Comparison of ENCODE assay signal across 8 cellular contexts in genomic region chr11:44950625-44951472, GRCh38. TPM values are rescaled to one million over a fixed set of nuclear protein-coding genes. Genes with fewer than 3 reads are reported as not detected.
DNase-seq lines count a peak whose midpoint lies in the region; ATAC-seq lines count a peak whose summit lies in the region.

Gene TP53I11, minus strand, starts transcription at chr11:44950883. Its CDS starts 12,548 bp downstream, at chr11:44938335.

- H3K4me3 ChIP-seq in GM08714 (ENCODE audit: low read length) (peak within 1 kb of the TSS; percentile 35), mesenchymal stem cell (ENCODE audit: insufficient read depth in 1 of 2, low read depth in 1 of 2, low read length in 2 of 2) (peak within 1 kb of the TSS; percentile 72 to 91)

- no peaks in the 10 kb centered on the region for H3K9me3 ChIP-seq in mesenchymal stem cell (ENCODE audit: control insufficient read depth, low read length)

- POLR2A ChIA-PET in activated CD4-positive, alpha-beta memory T cell treated with anti-CD3 and anti-CD28 coated beads for 36 hours (lab: Charles Lee): interaction anchor here (1.0 kb wide), 1 partner anchor 10 kb away, joined by 3 read pairs; no protein-coding TSS in a partner anchor

- ATAC-seq in GM19397 (IDR thresholded peaks at IDR 0.05; ENCODE audit: unreplicated experiment): no peak

- no peak within 1 kb of the TSS for H2AFZ ChIP-seq in mesenchymal stem cell (ENCODE audit: low read depth, low read length)

- DNase-seq in NCI-H1694 (lab: John Stamatoyannopoulos, UW): peak; percentile 84
- peak; percentile 82 for DNase-seq in activated CD4-positive, alpha-beta memory T cell treated with anti-CD3 and anti-CD28 coated beads for 36 hours
- peak; percentile 34 for DNase-seq in effector CD4-positive, alpha-beta T cell
- peak; percentile 81 for DNase-seq in mesenchymal stem cell
- peak; percentile 25 for DNase-seq in stimulated activated CD8-positive, alpha-beta memory T cell treated with anti-CD3 and anti-CD28 coated beads, Interleukin-12 subunit alpha, Interleukin-12 subunit beta, amount 100 ng/mL, for 24 hours (ENCODE audit: extremely low read depth)
- DNase-seq in NCI-H510A treated with DMSO at 0.1 percent for 48 hours (lab: John Stamatoyannopoulos, UW): no peak

- H3K27ac Mint-ChIP-seq in activated CD4-positive, alpha-beta memory T cell treated with anti-CD3 and anti-CD28 coated beads for 36 hours: no peak within 1 kb of the TSS

- H3K4me3 Mint-ChIP-seq in activated CD4-positive, alpha-beta memory T cell treated with anti-CD3 and anti-CD28 coated beads for 36 hours: peak within 1 kb of the TSS; percentile 76

- no peaks in the 10 kb centered on the region for H3K36me3 Mint-ChIP-seq in activated CD4-positive, alpha-beta memory T cell treated with anti-CD3 and anti-CD28 coated beads for 36 hours

- peak within 1 kb of the TSS; percentile 88 to 94 for H3K18ac ChIP-seq in mesenchymal stem cell (ENCODE audit: low read depth in 1 of 2, low read length in 2 of 2)

- CTCF ChIA-PET in activated CD4-positive, alpha-beta memory T cell treated with anti-CD3 and anti-CD28 coated beads for 36 hours (lab: Charles Lee): interaction anchor here (0.6 to 1.7 kb wide), 7 partner anchors 15 to 391 kb away, joined by 3 to 13 read pairs (median 4); no protein-coding TSS in a partner anchor

- no peaks in the 10 kb centered on the region for H3K27me3 ChIP-seq in mesenchymal stem cell (ENCODE audit: control insufficient read depth in 1 of 2, insufficient read depth in 1 of 2, low read length in 2 of 2)

- peak within 1 kb of the TSS; percentile 90 for H3K9ac ChIP-seq in mesenchymal stem cell (ENCODE audit: low read length)

- peak within 1 kb of the TSS; percentile 73 for H2BK15ac ChIP-seq in mesenchymal stem cell (ENCODE audit: low read depth, poor library complexity, severe bottlenecking)

- H4K91ac ChIP-seq in mesenchymal stem cell (ENCODE audit: low read length): peak within 1 kb of the TSS; percentile 91

- H3K27ac ChIP-seq in mesenchymal stem cell (ENCODE audit: low read length, poor library complexity, severe bottlenecking): no peak within 1 kb of the TSS

- peak within 1 kb of the TSS; percentile 80 for H4K8ac ChIP-seq in mesenchymal stem cell (ENCODE audit: low read length)

- no peaks in the 10 kb centered on the region for H3K9me3 Mint-ChIP-seq in activated CD4-positive, alpha-beta memory T cell treated with anti-CD3 and anti-CD28 coated beads for 36 hours

- H3K14ac ChIP-seq in mesenchymal stem cell (ENCODE audit: low read length in 2 of 2): peak within 1 kb of the TSS in 1 of 2 experiments; percentile 99

- no peaks in the 10 kb centered on the region for H3K27me3 Mint-ChIP-seq in activated CD4-positive, alpha-beta memory T cell treated with anti-CD3 and anti-CD28 coated beads for 36 hours

- H3K79me1 ChIP-seq in mesenchymal stem cell (replicated peaks; ENCODE audit: low read length, poor library complexity, severe bottlenecking): peaks cover 12% of the 10 kb centered on the region

- H3K23ac ChIP-seq in mesenchymal stem cell (ENCODE audit: low read length in 2 of 2): peak within 1 kb of the TSS in 1 of 2 experiments; percentile 46

- peaks cover 27% of the 10 kb centered on the region for H3K4me1 ChIP-seq in mesenchymal stem cell (ENCODE audit: control insufficient read depth, insufficient read depth, low read depth, low read length)

- H2BK12ac ChIP-seq in mesenchymal stem cell (ENCODE audit: low read length in 2 of 2): peak within 1 kb of the TSS; percentile 64 to 91

- H3K4me1 Mint-ChIP-seq in activated CD4-positive, alpha-beta memory T cell treated with anti-CD3 and anti-CD28 coated beads for 36 hours (ENCODE audit: low read depth): peaks cover 6% of the 10 kb centered on the region

- H2BK120ac ChIP-seq in mesenchymal stem cell (ENCODE audit: low read depth, low read length): peak within 1 kb of the TSS; percentile 73

- H2BK5ac ChIP-seq in mesenchymal stem cell (ENCODE audit: low read depth, low read length, poor library complexity, severe bottlenecking): no peak within 1 kb of the TSS

- intact Hi-C loops in activated CD4-positive, alpha-beta memory T cell treated with anti-CD3 and anti-CD28 coated beads for 36 hours (cut with micrococcal nuclease): loop anchor here (5.0 kb wide), 1 partner anchor 151 kb away; no protein-coding TSS in a partner anchor

- WGBS in mesenchymal stem cell: 15% methylated on average over 50 of the region's 83 CpGs

- H3K4ac ChIP-seq in mesenchymal stem cell (ENCODE audit: low read depth in 1 of 2, low read length in 2 of 2): peak within 1 kb of the TSS; percentile 88 to 97

- peak within 1 kb of the TSS; percentile 86 for H3K4me2 ChIP-seq in mesenchymal stem cell (ENCODE audit: low read length, poor library complexity, severe bottlenecking)

- peaks cover 6% of the 10 kb centered on the region in 2 experiments for H3K36me3 ChIP-seq in mesenchymal stem cell (ENCODE audit: control insufficient read depth in 1 of 2, insufficient read depth in 2 of 2, low read depth in 1 of 2, low read length in 2 of 2)

- no peak within 1 kb of the TSS for H2AK5ac ChIP-seq in mesenchymal stem cell (ENCODE audit: low read length, severe bottlenecking)

RNA-seq across cellular contexts. Expression of gene TP53I11, which starts in this region (rescaled TPM):
- total RNA-seq in activated CD4-positive, alpha-beta memory T cell treated with anti-CD3 and anti-CD28 coated beads for 36 hours: 10 to 100 TPM; 15.7 to 17.6 TPM
- 235 TPM for polyA plus RNA-seq in mesenchymal stem cell (2013, experiment 1 of 2)
- polyA plus RNA-seq in mesenchymal stem cell (2013, experiment 2 of 2): 235 TPM
